Comparison of ENCODE assay signal across 24 cellular contexts in genomic region chr4:82906469-82906868, GRCh38. TPM values are rescaled to one million over a fixed set of nuclear protein-coding genes. Genes with fewer than 3 reads are reported as not detected.
DNase-seq lines count a peak whose midpoint lies in the region; ATAC-seq, FAIRE-seq and TF ChIP-seq lines count a peak whose summit lies in the region.
"Had no signal": no experiment of that assay in that cellular context is flagged by ENCODE, and none has a peak within 500 bp of the region (broad histone marks: within the 10 kb centered on the region; RNA-seq: fewer than 3 reads in every experiment).

No MANE protein-coding gene starts in this region.

- no peak overlapping the region for H3K9ac ChIP-seq in GM12878 (ENCODE audit: control insufficient read depth, insufficient read depth, low read length)
- H3K9ac ChIP-seq: BLaER1 had no signal

- DNase-seq in GM12878 (ENCODE audit: low read depth, low spot score) = no peak
- DNase-seq in testis = no peak
- no peak for DNase-seq in stimulated activated CD8-positive, alpha-beta memory T cell treated with anti-CD3 and anti-CD28 coated beads, Interleukin-4, amount 100 ng/mL, for 48 hours
- DNase-seq in naive thymus-derived CD8-positive, alpha-beta T cell = no peak
- DNase-seq: activated CD4-positive, alpha-beta memory T cell treated with anti-CD3 and anti-CD28 coated beads, Interleukin-2, amount 10 ng/mL, durations not matched to agents 7 days and 5 days; amygdala; DMS153; HFFc6; naive thymus-derived CD4-positive, alpha-beta T cell; NCI-H1694; NCI-H510A treated with DMSO at 0.1 percent for 48 hours; OCI-M1; spleen; stimulated activated naive CD8-positive, alpha-beta T cell treated with anti-CD3 and anti-CD28 coated beads, Interleukin-15, amount 100 ng/mL, for 72 hours had no signal

- H3K4me3 ChIP-seq in GM12878 (0 out of 2 replicates have a peak overlapping the region, but pooled peaks have one; percentile 10), testis (no peak overlapping the region)
- H3K4me3 ChIP-seq: BLaER1, prostate gland, SK-N-MC, spleen had no signal

- H3K4me1 Mint-ChIP-seq in naive thymus-derived CD8-positive, alpha-beta T cell = peaks cover 5 to 14% (median 9%) of the 10 kb centered on the region in 4 donors

- H3K9me3 ChIP-seq in GM12878 (replicated peaks; ENCODE audit: control insufficient read depth, insufficient read depth, low read length) (no peaks in the 10 kb centered on the region), testis (no peaks in the 10 kb centered on the region)
- H3K9me3 ChIP-seq: BLaER1, prostate gland, spleen had no signal

- no TSS peak for BruUV-seq in GM12878 (replicated peaks; lab: Mats Ljungman, UMichigan)

- TF ChIP-seq CTCF in GM12878 (IDR thresholded peaks at IDR 0.05 in 2 of 3, conservative IDR thresholded peaks at IDR 0.05 in 1 of 3; ENCODE audit: control insufficient read depth in 2 of 3, extremely low read depth in 1 of 3, insufficient read depth in 1 of 3, low read depth in 3 of 3, low read length in 3 of 3) (no peak), testis (IDR thresholded peaks at IDR 0.05) (no peak)

- SMC1A ChIA-PET in GM12878 (lab: Charles Lee; ENCODE audit: uncharacterized antibody, unreplicated experiment) = interaction anchor here (0.7 to 2.9 kb wide), 14 partner anchors 9 to 724 kb away, joined by 3 to 14 read pairs (median 4); partner anchors contain the start of gene LIN54

- peaks cover 6 to 44% (median 10%) of the 10 kb centered on the region in 3 donors for H3K36me3 Mint-ChIP-seq in naive thymus-derived CD8-positive, alpha-beta T cell

- H3K4me1 ChIP-seq in GM12878 (ENCODE audit: control insufficient read depth, insufficient read depth, low read length) (peaks cover 19% of the 10 kb centered on the region), testis (no peaks in the 10 kb centered on the region)
- H3K4me1 ChIP-seq: prostate gland had no signal

- no peaks in the 10 kb centered on the region for H3K9me3 Mint-ChIP-seq in naive thymus-derived CD8-positive, alpha-beta T cell
- H3K9me3 Mint-ChIP-seq: activated CD4-positive, alpha-beta memory T cell treated with anti-CD3 and anti-CD28 coated beads, Interleukin-2, amount 10 ng/mL, durations not matched to agents 7 days and 5 days; activated T-helper 1 cell treated with anti-CD3 and anti-CD28 coated beads, Interleukin-12 subunit alpha, Interleukin-12 subunit beta, Interleukin-2, Interleukin-4 antibody, amounts not matched to agents 30 ng/mL and 10 ng/mL and 1 ng/mL, durations not matched to agents 14 hours and 24 hours and 36 hours; HFFc6; naive thymus-derived CD4-positive, alpha-beta T cell; stimulated activated naive CD8-positive, alpha-beta T cell treated with anti-CD3 and anti-CD28 coated beads, Interleukin-15, amount 100 ng/mL, for 72 hours had no signal

- no peaks in the 10 kb centered on the region for H3K27me3 Mint-ChIP-seq in naive thymus-derived CD8-positive, alpha-beta T cell
- H3K27me3 Mint-ChIP-seq: stimulated activated naive CD8-positive, alpha-beta T cell treated with anti-CD3 and anti-CD28 coated beads, Interleukin-15, amount 100 ng/mL, for 72 hours had no signal

- no peaks in the 10 kb centered on the region for H4K20me1 ChIP-seq in GM12878 (ENCODE audit: control insufficient read depth, insufficient read depth)
- H4K20me1 ChIP-seq: BLaER1 had no signal

- POLR2A ChIA-PET in GM12878 (lab: Charles Lee) = interaction anchor here (0.5 to 2.1 kb wide), 7 partner anchors 15 to 151 kb away, joined by 3 to 6 read pairs (median 3); partner anchors contain the start of genes COPS4 and LIN54
- POLR2A ChIA-PET in naive thymus-derived CD8-positive, alpha-beta T cell (lab: Charles Lee) = no interaction called here

- intact Hi-C loops in GM12878 (cut with micrococcal nuclease; ENCODE audit: unreplicated experiment) (no loop called here), testis (cut with DNase I; ENCODE audit: low total_unique reads) (no loop called here)

- ATAC-seq in GM18861 (IDR thresholded peaks at IDR 0.05; ENCODE audit: unreplicated experiment) (peak; percentile 39), GM21529 (IDR thresholded peaks at IDR 0.05; ENCODE audit: unreplicated experiment) (peak; percentile 52), HG03108 (IDR thresholded peaks at IDR 0.05; ENCODE audit: unreplicated experiment) (peak; percentile 43), GM12878 (peak; percentile 66)
- no peak for ATAC-seq in naive thymus-derived CD8-positive, alpha-beta T cell
- ATAC-seq: naive thymus-derived CD4-positive, alpha-beta T cell; stimulated activated naive CD8-positive, alpha-beta T cell treated with anti-CD3 and anti-CD28 coated beads, Interleukin-15, amount 100 ng/mL, for 72 hours had no signal

- H3K4me3 Mint-ChIP-seq in naive thymus-derived CD8-positive, alpha-beta T cell = no peak overlapping the region
- H3K4me3 Mint-ChIP-seq: activated CD4-positive, alpha-beta memory T cell treated with anti-CD3 and anti-CD28 coated beads, Interleukin-2, amount 10 ng/mL, durations not matched to agents 7 days and 5 days; activated T-helper 1 cell treated with anti-CD3 and anti-CD28 coated beads, Interleukin-12 subunit alpha, Interleukin-12 subunit beta, Interleukin-2, Interleukin-4 antibody, amounts not matched to agents 30 ng/mL and 10 ng/mL and 1 ng/mL, durations not matched to agents 14 hours and 24 hours and 36 hours; HFFc6; naive thymus-derived CD4-positive, alpha-beta T cell had no signal

- peak in 1 of 2 experiments; percentile 70; a peak in 2 of 4 replicates for TF ChIP-seq EP300 in GM12878 (IDR thresholded peaks at IDR 0.05; ENCODE audit: borderline replicate concordance in 1 of 2, control insufficient read depth in 1 of 2, low read depth in 2 of 2, low read length in 2 of 2)

- H2AFZ ChIP-seq in GM12878 (ENCODE audit: control insufficient read depth, low read depth, low read length) = no peak overlapping the region

- peak overlapping the region; percentile 14; the same call in 1 of the 2 replicates for H3K4me2 ChIP-seq in GM12878 (ENCODE audit: control insufficient read depth, insufficient read depth)
- H3K4me2 ChIP-seq: BLaER1 had no signal

- RAD21 ChIA-PET in GM12878 (lab: Charles Lee; ENCODE audit: unreplicated experiment) = interaction anchor here (0.9 to 2.9 kb wide), 6 partner anchors 14 to 392 kb away, joined by 3 to 19 read pairs (median 6); partner anchors contain the start of genes COPS4 and LIN54

- H3K27ac ChIP-seq in GM12878 (ENCODE audit: control insufficient read depth, insufficient read depth) (no peak overlapping the region), testis (no peak overlapping the region)
- H3K27ac ChIP-seq: BLaER1, prostate gland, SK-N-MC, spleen had no signal

- in situ Hi-C loops in GM12878 (cut with MboI) = no loop called here

- H3K27me3 ChIP-seq in GM12878 (replicated peaks in 1 of 2; ENCODE audit: control insufficient read depth in 2 of 2, insufficient read depth in 2 of 2, low read length in 1 of 2) = no peaks in the 10 kb centered on the region
- H3K27me3 ChIP-seq in testis = no peaks in the 10 kb centered on the region
- H3K27me3 ChIP-seq: BLaER1, spleen had no signal

- TF ChIP-seq POLR2A in GM12878 (IDR thresholded peaks at IDR 0.05; ENCODE audit: low read depth, low read length) (no peak), testis (IDR thresholded peaks at IDR 0.05) (no peak)

- H3K36me3 ChIP-seq in GM12878 (ENCODE audit: control insufficient read depth in 2 of 2, insufficient read depth in 2 of 2, low read length in 1 of 2) = no peaks in the 10 kb centered on the region
- no peaks in the 10 kb centered on the region for H3K36me3 ChIP-seq in testis (ENCODE audit: low read depth, missing control alignments)
- H3K36me3 ChIP-seq: prostate gland had no signal

- WGBS in GM12878 (ENCODE audit: insufficient coverage, insufficient replicate concordance, low lambda C conversion rate, missing lambda C conversion rate) = 2% methylated on average over 3 of the region's 3 CpGs
- 89 to 96% methylated on average over 3 of the region's 3 CpGs for WGBS in testis, 2 donors

- H3K79me2 ChIP-seq in GM12878 (ENCODE audit: control insufficient read depth, insufficient read depth, low read length) = peaks cover 6% of the 10 kb centered on the region

- peak; percentile 84 for FAIRE-seq in GM12878 (lab: Jason Lieb, UNC)
- FAIRE-seq: endothelial cell of umbilical vein, frontal cortex, TTC549 had no signal

- TF ChIP-seq RAD21 in GM12878 (IDR thresholded peaks at IDR 0.05; ENCODE audit: insufficient read depth, low read depth, low read length) = no peak

- H3K27ac Mint-ChIP-seq in naive thymus-derived CD8-positive, alpha-beta T cell = no peak overlapping the region
- H3K27ac Mint-ChIP-seq: activated CD4-positive, alpha-beta memory T cell treated with anti-CD3 and anti-CD28 coated beads, Interleukin-2, amount 10 ng/mL, durations not matched to agents 7 days and 5 days; HFFc6; naive thymus-derived CD4-positive, alpha-beta T cell; stimulated activated naive CD8-positive, alpha-beta T cell treated with anti-CD3 and anti-CD28 coated beads, Interleukin-15, amount 100 ng/mL, for 72 hours had no signal

- CTCF ChIA-PET in GM12878 (lab: Yijun Ruan, JAX) = interaction anchor here (0.7 to 1.4 kb wide), 10 partner anchors 8 to 377 kb away, joined by 3 to 6 read pairs (median 3); partner anchors contain the start of gene COPS4

RNA-seq across cellular contexts. Expression of gene THAP9, which starts 5.9 kb away (rescaled TPM):
- total RNA-seq in GM12878 (2013; cell fraction: nucleolus; rRNA removed) = 10.3 and 10.8 TPM in 2 replicates
- 4.9 TPM in 2 replicates for total RNA-seq in GM12878 (2014; rRNA removed)
- 4.9 and 5.6 TPM in 2 replicates for total RNA-seq in GM12878 (2014; rRNA removed; fragmentation: Illumina TruSeq; extraction: Trizol)
- 3.6 and 3.8 TPM in 2 replicates for total RNA-seq in GM12878 (2021)
- polyA plus RNA-seq in GM12878 (2011; ENCODE audit: low read depth) = 1.4 TPM
- polyA plus RNA-seq in GM12878 (2011; rRNA removed) = 4.1 and 5.2 TPM in 2 replicates
- polyA plus RNA-seq in GM12878 (2011; cell fraction: cytosol; rRNA removed) = 1.4 and 2.0 TPM in 2 replicates
- polyA plus RNA-seq in GM12878 (2011; cell fraction: nucleus; rRNA removed) = 2.4 and 3.0 TPM in 2 replicates
- 1.6 and 2.2 TPM in 2 replicates for polyA plus RNA-seq in GM12878 (2012)
- polyA plus RNA-seq in GM12878 (2014; fragmentation: Illumina TruSeq; extraction: Trizol) = 2.4 and 2.5 TPM in 2 replicates
- polyA plus RNA-seq in GM12878 (2014; fragmentation: Nextera tagmentation; extraction: Ambion mirVana) = 1 to 10 TPM; 2.4 to 2.5 TPM
- polyA plus RNA-seq in GM12878 (2014; rRNA removed) = 2.2 and 3.9 TPM in 2 replicates
- polyA plus RNA-seq in GM12878 (2016; fragmentation: Nextera tagmentation; extraction: Ambion mirVana) = 1 to 10 TPM; 2.1 to 3.0 TPM
- polyA minus RNA-seq in GM12878 (2011; rRNA and poly(A)+ RNA removed) = 3.0 and 4.6 TPM in 2 replicates
- 0.83 and 3.7 TPM in 2 replicates for polyA minus RNA-seq in GM12878 (2011; cell fraction: cytosol; rRNA and poly(A)+ RNA removed)
- polyA minus RNA-seq in GM12878 (2011; cell fraction: nucleus; rRNA and poly(A)+ RNA removed) = 3.3 and 3.5 TPM in 2 replicates
- total RNA-seq in testis = 10 to 100 TPM; 21.7 to 29.0 TPM
- polyA plus RNA-seq in testis (ENCODE audit: insufficient read depth, low read depth, low replicate concordance) = 18.0 TPM
- total RNA-seq in naive thymus-derived CD8-positive, alpha-beta T cell = 1 to 10 TPM; 4.1 to 6.0 TPM
- 1 to 10 TPM; 1.6 to 2.9 (median 1.7) TPM for polyA plus RNA-seq in naive thymus-derived CD8-positive, alpha-beta T cell

RNA-seq across cellular contexts. Expression of gene SEC31A, which starts 15.5 kb away (rescaled TPM):
- 586 and 624 TPM in 2 replicates for total RNA-seq in GM12878 (2013; cell fraction: nucleolus; rRNA removed)
- total RNA-seq in GM12878 (2014; rRNA removed) (83.7 and 95.0 TPM in 2 replicates), GM12878 (2014; rRNA removed; fragmentation: Illumina TruSeq; extraction: Trizol) (126 and 132 TPM in 2 replicates), GM12878 (2021) (119 and 127 TPM in 2 replicates), testis (100 to 1,000 TPM; 168 to 191 TPM)
- 85.3 TPM for polyA plus RNA-seq in GM12878 (2011; ENCODE audit: low read depth)
- polyA plus RNA-seq in GM12878 (2011; rRNA removed) (146 and 147 TPM in 2 replicates), GM12878 (2014; fragmentation: Illumina TruSeq; extraction: Trizol) (159 and 200 TPM in 2 replicates), GM12878 (2014; fragmentation: Nextera tagmentation; extraction: Ambion mirVana) (10 to 100 TPM; 74.6 to 80.8 TPM), GM12878 (2014; rRNA removed) (84.2 and 92.9 TPM in 2 replicates), GM12878 (2016; fragmentation: Nextera tagmentation; extraction: Ambion mirVana) (100 to 1,000 TPM; 160 to 171 TPM), testis (ENCODE audit: insufficient read depth, low read depth, low replicate concordance) (131 TPM)
- 89.4 and 109 TPM in 2 replicates for polyA plus RNA-seq in GM12878 (2011; cell fraction: cytosol; rRNA removed)
- polyA plus RNA-seq in GM12878 (2011; cell fraction: nucleus; rRNA removed) = 103 TPM in 2 replicates
- polyA plus RNA-seq in GM12878 (2012) = 117 and 128 TPM in 2 replicates
- 164 and 213 TPM in 2 replicates for polyA minus RNA-seq in GM12878 (2011; rRNA and poly(A)+ RNA removed)
- polyA minus RNA-seq in GM12878 (2011; cell fraction: cytosol; rRNA and poly(A)+ RNA removed) = 47.4 and 58.1 TPM in 2 replicates
- 89.0 and 125 TPM in 2 replicates for polyA minus RNA-seq in GM12878 (2011; cell fraction: nucleus; rRNA and poly(A)+ RNA removed)
- 100 to 1,000 TPM; 130 to 145 TPM for total RNA-seq in naive thymus-derived CD8-positive, alpha-beta T cell
- polyA plus RNA-seq in naive thymus-derived CD8-positive, alpha-beta T cell = 100 to 1,000 TPM; 101 to 131 (median 112) TPM

Comparison
In these comparisons a context has a peak if more than half of its experiments do, and no peak if none do; other contexts are left out.
1. ATAC-seq: peak in GM18861 (single experiment), GM21529 (single experiment), HG03108 (single experiment) and GM12878 (single experiment); none in naive thymus-derived CD8-positive, alpha-beta T cell (0 of 2).